In the genomic region with DNA sequence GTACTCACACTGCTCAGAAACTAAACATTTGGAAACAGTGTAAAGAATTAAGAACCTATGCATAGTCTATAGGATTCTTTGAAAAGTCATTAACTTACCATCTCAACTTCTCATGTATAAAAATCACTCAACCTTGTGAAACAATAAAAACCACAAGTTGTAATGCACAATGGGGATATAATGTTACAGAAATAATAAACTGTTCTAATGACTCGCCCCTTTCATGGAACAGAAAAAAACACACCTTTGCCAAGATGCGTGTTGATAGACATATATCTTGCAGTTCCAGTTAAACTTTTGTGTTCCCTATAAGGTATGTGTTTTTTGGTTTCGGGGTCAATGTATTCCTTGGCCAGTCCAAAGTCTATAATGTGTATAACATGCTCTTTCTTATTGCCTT, we compare ENCODE assay signal across 14 cellular contexts. TPM values are rescaled to one million over a fixed set of nuclear protein-coding genes. Genes with fewer than 3 reads are reported as not detected.
DNase-seq lines count a peak whose midpoint lies in the region; FAIRE-seq and TF ChIP-seq lines count a peak whose summit lies in the region.
"Had no signal": no experiment of that assay in that cellular context is flagged by ENCODE, and none has a peak within 500 bp of the region (broad histone marks: within the 10 kb centered on the region; RNA-seq: fewer than 3 reads in every experiment).

No MANE protein-coding gene starts in this region.

- no peak for DNase-seq in HEK293T (ENCODE audit: extremely low spot score)
- DNase-seq in bronchial epithelial cell (ENCODE audit: low read depth) = peak; percentile 8
- peak; percentile 21 for DNase-seq in skeletal muscle cell (ENCODE audit: low read depth)
- no peak for DNase-seq in NCI-H2227 treated with DMSO at 0.1 percent for 48 hours (lab: John Stamatoyannopoulos, UW)
- no peak for DNase-seq in urothelium cell line (ENCODE audit: low spot score)
- DNase-seq in activated effector memory CD4-positive, alpha-beta T cell treated with Interleukin-2 at 50 U/mL for 16 hours = no peak
- DNase-seq: COR-L47, DMS153, NCI-H1436, NCI-H446 treated with DMSO at 0.1 percent for 48 hours, NCI-H748 treated with DMSO at 0.1 percent for 48 hours, OCI-M1, RPMI8226 had no signal

- peaks cover 11% of the 10 kb centered on the region; the same call in 1 of the 2 replicates for H3F3A ChIP-seq in Loucy (ENCODE audit: low read depth)

- H3K4me2 ChIP-seq in Loucy (ENCODE audit: low read depth, low read length, poor library complexity, severe bottlenecking) = peak overlapping the region; percentile 34

- H3K79me2 ChIP-seq in Loucy (ENCODE audit: insufficient read depth, low read length) = peaks cover 41% of the 10 kb centered on the region; the same call in 1 of the 2 replicates

- no peaks in the 10 kb centered on the region for H4K20me1 ChIP-seq in Loucy (ENCODE audit: insufficient read depth, low read length, poor library complexity, severe bottlenecking)

- POLR2A ChIA-PET in HEK293T (lab: Yijun Ruan, JAX) = no interaction called here

- H2AFZ ChIP-seq in Loucy (ENCODE audit: low read length) = no peak overlapping the region

- H3K9me3 ChIP-seq in Loucy (ENCODE audit: insufficient read depth, low read depth, low read length) = no peaks in the 10 kb centered on the region

- TF ChIP-seq CTCF in Loucy (conservative IDR thresholded peaks at IDR 0.05; ENCODE audit: low read length) (no peak), bronchial epithelial cell (IDR thresholded peaks at IDR 0.05; ENCODE audit: insufficient read depth, low read length, severe bottlenecking) (no peak)

- CTCF ChIA-PET in HEK293T (lab: Yijun Ruan, JAX) = no interaction called here

- H3K4me3 ChIP-seq in Loucy (ENCODE audit: low read length, poor library complexity, severe bottlenecking) = no peak overlapping the region
- H3K4me3 ChIP-seq in bronchial epithelial cell (ENCODE audit: low read depth, low read length) = no peak overlapping the region
- H3K4me3 ChIP-seq in skeletal muscle cell (ENCODE audit: low read depth, low read length) = no peak overlapping the region

- H3K9ac ChIP-seq in Loucy (ENCODE audit: low read depth, low read length, poor library complexity, severe bottlenecking) = peak overlapping the region; percentile 51

- H3K27me3 ChIP-seq in Loucy (ENCODE audit: insufficient read depth, low read length, poor library complexity, severe bottlenecking) (no peaks in the 10 kb centered on the region), bronchial epithelial cell (ENCODE audit: control insufficient read depth, insufficient read depth, low read length) (no peaks in the 10 kb centered on the region)

- FAIRE-seq in bronchial epithelial cell (lab: Jason Lieb, UNC) (no peak), urothelium cell line (lab: Jason Lieb, UNC) (no peak)

- H3K9me2 ChIP-seq in Loucy (replicated peaks; ENCODE audit: low read depth, low read length) = no peaks in the 10 kb centered on the region

- H3K4me1 ChIP-seq in Loucy (ENCODE audit: insufficient read depth, low read length, poor library complexity, severe bottlenecking) = peaks cover 66% of the 10 kb centered on the region

- H3K36me3 ChIP-seq in Loucy (ENCODE audit: insufficient read depth, low read length) = peaks cover 37% of the 10 kb centered on the region
- peaks cover 5% of the 10 kb centered on the region for H3K36me3 ChIP-seq in bronchial epithelial cell (ENCODE audit: control insufficient read depth, insufficient read depth, low read length)

TF ChIP-seq in HEK293T, 16 proteins besides CTCF, POLR2A, EP300 and RAD21:
- TF ChIP-seq SUZ12 (IDR thresholded peaks at IDR 0.05) = no peak
- TF ChIP-seq ZNF384 (IDR thresholded peaks at IDR 0.05) = peak; percentile 34; the same call in 1 of the 2 replicates
TF ChIP-seq in HEK293T: peak in this region for 1.

RNA-seq across cellular contexts. Expression of a gene that starts 50.8 kb away (rescaled TPM):
- 667 and 1,074 TPM in 2 replicates for total RNA-seq in bronchial epithelial cell

Comparison
In these comparisons a context has a peak if more than half of its experiments do, and no peak if none do; other contexts are left out.
1. DNase-seq: peak in bronchial epithelial cell (single experiment) and skeletal muscle cell (single experiment); none in HEK293T (single experiment), NCI-H2227 treated with DMSO at 0.1 percent for 48 hours (single experiment), urothelium cell line (single experiment) and activated effector memory CD4-positive, alpha-beta T cell treated with Interleukin-2 at 50 U/mL for 16 hours (single experiment).